8 cellular contexts compared by ENCODE assay signal in genomic region chr11:36594316-36594989, GRCh38. TPM values are rescaled to one million over a fixed set of nuclear protein-coding genes. Genes with fewer than 3 reads are reported as not detected.
DNase-seq lines count a peak whose midpoint lies in the region; ATAC-seq and TF ChIP-seq lines count a peak whose summit lies in the region.

IFTAP (plus strand) TSS chr11:36594502; CDS start chr11:36610104, 15,602 bp downstream.

- WGBS in adipose tissue, 3 donors: 0 to 1% (median 1%) methylated on average over 29 of the region's 29 CpGs
- WGBS in neuronal stem cell (ENCODE audit: extremely low coverage in 2 of 2, insufficient read length in 2 of 2, insufficient replicate concordance in 1 of 2), 2 donors: no CpG with 5 or more reads among the region's 29 CpGs
- 0 to 1% methylated on average over 29 of the region's 29 CpGs for WGBS in aorta, 2 donors

- no peak within 1 kb of the TSS for H2AK5ac ChIP-seq in neuronal stem cell (ENCODE audit: low read depth, low read length)

- H3K27ac ChIP-seq in adipose tissue (ENCODE audit: low read depth, low read length) (no peak within 1 kb of the TSS), neuronal stem cell (replicated peaks; ENCODE audit: low read length) (no peak within 1 kb of the TSS), aorta (ENCODE audit: low read depth in 1 of 2, low read length in 2 of 2) (no peak within 1 kb of the TSS)

- peak within 1 kb of the TSS; percentile 66 for H3K4me2 ChIP-seq in neuronal stem cell (ENCODE audit: insufficient read depth, low read length, poor library complexity, severe bottlenecking)

- H2BK120ac ChIP-seq in neuronal stem cell (ENCODE audit: low read depth, low read length): no peak within 1 kb of the TSS

- peak within 1 kb of the TSS; percentile 29 for H3K18ac ChIP-seq in neuronal stem cell (ENCODE audit: low read length)

- H3K4me3 ChIP-seq in neuronal stem cell (ENCODE audit: low read length in 2 of 2) (peak within 1 kb of the TSS; percentile 73 to 88), aorta (ENCODE audit: low read length in 2 of 2) (peak within 1 kb of the TSS; percentile 43 to 63)

- in situ Hi-C loops in Caki2 (cut with HindIII; ENCODE audit: low pct_unique_long_range_greater_than_20kb, low sequenced_read_pairs): no loop called here

- H3K14ac ChIP-seq in neuronal stem cell (ENCODE audit: low read length): no peak within 1 kb of the TSS

- H2AFZ ChIP-seq in neuronal stem cell (ENCODE audit: low read length): peak within 1 kb of the TSS; percentile 96

- no peak within 1 kb of the TSS for H3K9ac ChIP-seq in neuronal stem cell (ENCODE audit: low read depth, low read length, poor library complexity)

- H3K9me3 Mint-ChIP-seq in IgD-negative memory B cell: no peaks in the 10 kb centered on the region

- H3K27me3 ChIP-seq in neuronal stem cell (ENCODE audit: control insufficient read depth in 3 of 3, insufficient read depth in 3 of 3, low read depth in 1 of 3, low read length in 3 of 3) (peaks cover 0 to 27% (median 5%) of the 10 kb centered on the region in 3 experiments), aorta (ENCODE audit: control insufficient read depth in 1 of 2, insufficient read depth in 2 of 2, low read length in 1 of 2) (no peaks in the 10 kb centered on the region)

- peaks cover 29% of the 10 kb centered on the region for H3K27me3 Mint-ChIP-seq in IgD-negative memory B cell

- H3K9me3 ChIP-seq in neuronal stem cell (replicated peaks in 1 of 2; ENCODE audit: control insufficient read depth in 2 of 2, insufficient read depth in 1 of 2, low read depth in 1 of 2, low read length in 2 of 2) (no peaks in the 10 kb centered on the region), aorta (ENCODE audit: control insufficient read depth, low read length) (no peaks in the 10 kb centered on the region)

- H4K8ac ChIP-seq in neuronal stem cell (ENCODE audit: low read depth, low read length): no peak within 1 kb of the TSS

- H3K4me1 Mint-ChIP-seq in IgD-negative memory B cell: peaks cover 4 to 5% (median 5%) of the 10 kb centered on the region in 3 donors

- peak within 1 kb of the TSS; percentile 72 to 88 (median 82) for H3K4me3 Mint-ChIP-seq in IgD-negative memory B cell

- no peak within 1 kb of the TSS for H3K23ac ChIP-seq in neuronal stem cell (ENCODE audit: low read depth, low read length, poor library complexity)

- no peak within 1 kb of the TSS for H2BK15ac ChIP-seq in neuronal stem cell (ENCODE audit: low read length)

- H3K4me1 ChIP-seq in neuronal stem cell (ENCODE audit: control insufficient read depth in 2 of 2, insufficient read depth in 1 of 2, low read depth in 1 of 2, low read length in 2 of 2): no peaks in the 10 kb centered on the region
- H3K4me1 ChIP-seq in aorta (ENCODE audit: control insufficient read depth in 1 of 2, insufficient read depth in 2 of 2, low read length in 2 of 2): peaks cover 0 to 2% of the 10 kb centered on the region in 2 donors

- no peak within 1 kb of the TSS for H4K91ac ChIP-seq in neuronal stem cell (ENCODE audit: low read depth, low read length, poor library complexity)

- no peak within 1 kb of the TSS for H2BK12ac ChIP-seq in neuronal stem cell (ENCODE audit: low read length)

- H3K36me3 Mint-ChIP-seq in IgD-negative memory B cell: no peaks in the 10 kb centered on the region

- no peaks in the 10 kb centered on the region for H3K79me1 ChIP-seq in neuronal stem cell (ENCODE audit: low read depth, low read length)

- no peak within 1 kb of the TSS for H3K4ac ChIP-seq in neuronal stem cell (ENCODE audit: low read length)

- H3K27ac Mint-ChIP-seq in IgD-negative memory B cell: no peak within 1 kb of the TSS

- DNase-seq in Caki2 (ENCODE audit: low read depth): peak; percentile 87
- peak; percentile 72 for DNase-seq in Right ventricle myocardium inferior (ENCODE audit: missing footprints)
- peak; percentile 84 for DNase-seq in neuronal stem cell (ENCODE audit: low spot score)
- peak; percentile 50 to 55 for DNase-seq in aorta

- intact Hi-C loops in Right ventricle myocardium inferior (cut with DNase I): no loop called here
- intact Hi-C loops in aorta (cut with DNase I): no loop called here

- H3K36me3 ChIP-seq in neuronal stem cell (replicated peaks in 1 of 2; ENCODE audit: control insufficient read depth in 2 of 2, insufficient read depth in 2 of 2, low read length in 2 of 2) (no peaks in the 10 kb centered on the region), aorta (ENCODE audit: control insufficient read depth in 1 of 2, insufficient read depth in 2 of 2, low read length in 1 of 2) (no peaks in the 10 kb centered on the region)

- ATAC-seq in GM21529 (IDR thresholded peaks at IDR 0.05; ENCODE audit: unreplicated experiment): peak; percentile 97
- ATAC-seq in Right ventricle myocardium inferior: peak; percentile 100
- ATAC-seq in aorta (ENCODE audit: low FRiP score): peak; percentile 97

- no peak within 1 kb of the TSS for H2BK5ac ChIP-seq in neuronal stem cell (ENCODE audit: low read length)

TF ChIP-seq in PFSK-1, 5 proteins besides CTCF, POLR2A, EP300 and RAD21:
- TF ChIP-seq REST (IDR thresholded peaks at IDR 0.05; ENCODE audit: insufficient read depth in 1 of 2, low read depth in 2 of 2, low read length in 2 of 2) (no peak), POLR2AphosphoS5 (IDR thresholded peaks at IDR 0.05; ENCODE audit: low read depth, low read length) (peak; percentile 74; the same call in 1 of the 2 replicates)

RNA-seq across cellular contexts. Expression of gene IFTAP, which starts in this region (rescaled TPM):
- 45.1 and 47.5 TPM in 2 replicates for total RNA-seq in Caki2 (2014; rRNA removed; shearing (Covaris generic); ENCODE audit: low replicate concordance)
- polyA plus RNA-seq in IgD-negative memory B cell (not detected), adipose tissue (10 to 100 TPM; 15.1 to 45.0 (median 21.5) TPM), aorta (10 to 100 TPM; 26.7 to 62.1 TPM)
- 13.0 TPM for polyA plus RNA-seq in PFSK-1 (2012; ENCODE audit: insufficient read length, low read depth)
- total RNA-seq in Right ventricle myocardium inferior (39.7 TPM), aorta (10 to 100 TPM; 13.5 to 17.2 TPM)
- 79.0 TPM for polyA plus RNA-seq in neuronal stem cell (2013, experiment 1 of 2)
- 76.6 TPM for polyA plus RNA-seq in neuronal stem cell (2013, experiment 2 of 2)

Comparison
In these comparisons a context has a peak if more than half of its experiments do, and no peak if none do; other contexts are left out.
1. RNA of gene IFTAP (polyA plus RNA-seq): 26.7 to 62.1 TPM in aorta and 15.1 to 45.0 TPM in adipose tissue; not detected in IgD-negative memory B cell (single experiment); every median in the first group is over 10 times any median in the second.
2. Peak in every context shown above with its lines, with median percentiles within 50 percentile points of each other: DNase-seq and ATAC-seq.